ENCODE assay signal across 1 cellular context in genomic region chr16:87131061-87131995, GRCh38.
TF ChIP-seq lines count a peak whose summit lies in the region.

No MANE protein-coding gene starts in this region.

TF ChIP-seq in H1, 55 proteins besides CTCF, POLR2A, EP300 and RAD21 (continued from another document):
- TF ChIP-seq, protein P1, sequence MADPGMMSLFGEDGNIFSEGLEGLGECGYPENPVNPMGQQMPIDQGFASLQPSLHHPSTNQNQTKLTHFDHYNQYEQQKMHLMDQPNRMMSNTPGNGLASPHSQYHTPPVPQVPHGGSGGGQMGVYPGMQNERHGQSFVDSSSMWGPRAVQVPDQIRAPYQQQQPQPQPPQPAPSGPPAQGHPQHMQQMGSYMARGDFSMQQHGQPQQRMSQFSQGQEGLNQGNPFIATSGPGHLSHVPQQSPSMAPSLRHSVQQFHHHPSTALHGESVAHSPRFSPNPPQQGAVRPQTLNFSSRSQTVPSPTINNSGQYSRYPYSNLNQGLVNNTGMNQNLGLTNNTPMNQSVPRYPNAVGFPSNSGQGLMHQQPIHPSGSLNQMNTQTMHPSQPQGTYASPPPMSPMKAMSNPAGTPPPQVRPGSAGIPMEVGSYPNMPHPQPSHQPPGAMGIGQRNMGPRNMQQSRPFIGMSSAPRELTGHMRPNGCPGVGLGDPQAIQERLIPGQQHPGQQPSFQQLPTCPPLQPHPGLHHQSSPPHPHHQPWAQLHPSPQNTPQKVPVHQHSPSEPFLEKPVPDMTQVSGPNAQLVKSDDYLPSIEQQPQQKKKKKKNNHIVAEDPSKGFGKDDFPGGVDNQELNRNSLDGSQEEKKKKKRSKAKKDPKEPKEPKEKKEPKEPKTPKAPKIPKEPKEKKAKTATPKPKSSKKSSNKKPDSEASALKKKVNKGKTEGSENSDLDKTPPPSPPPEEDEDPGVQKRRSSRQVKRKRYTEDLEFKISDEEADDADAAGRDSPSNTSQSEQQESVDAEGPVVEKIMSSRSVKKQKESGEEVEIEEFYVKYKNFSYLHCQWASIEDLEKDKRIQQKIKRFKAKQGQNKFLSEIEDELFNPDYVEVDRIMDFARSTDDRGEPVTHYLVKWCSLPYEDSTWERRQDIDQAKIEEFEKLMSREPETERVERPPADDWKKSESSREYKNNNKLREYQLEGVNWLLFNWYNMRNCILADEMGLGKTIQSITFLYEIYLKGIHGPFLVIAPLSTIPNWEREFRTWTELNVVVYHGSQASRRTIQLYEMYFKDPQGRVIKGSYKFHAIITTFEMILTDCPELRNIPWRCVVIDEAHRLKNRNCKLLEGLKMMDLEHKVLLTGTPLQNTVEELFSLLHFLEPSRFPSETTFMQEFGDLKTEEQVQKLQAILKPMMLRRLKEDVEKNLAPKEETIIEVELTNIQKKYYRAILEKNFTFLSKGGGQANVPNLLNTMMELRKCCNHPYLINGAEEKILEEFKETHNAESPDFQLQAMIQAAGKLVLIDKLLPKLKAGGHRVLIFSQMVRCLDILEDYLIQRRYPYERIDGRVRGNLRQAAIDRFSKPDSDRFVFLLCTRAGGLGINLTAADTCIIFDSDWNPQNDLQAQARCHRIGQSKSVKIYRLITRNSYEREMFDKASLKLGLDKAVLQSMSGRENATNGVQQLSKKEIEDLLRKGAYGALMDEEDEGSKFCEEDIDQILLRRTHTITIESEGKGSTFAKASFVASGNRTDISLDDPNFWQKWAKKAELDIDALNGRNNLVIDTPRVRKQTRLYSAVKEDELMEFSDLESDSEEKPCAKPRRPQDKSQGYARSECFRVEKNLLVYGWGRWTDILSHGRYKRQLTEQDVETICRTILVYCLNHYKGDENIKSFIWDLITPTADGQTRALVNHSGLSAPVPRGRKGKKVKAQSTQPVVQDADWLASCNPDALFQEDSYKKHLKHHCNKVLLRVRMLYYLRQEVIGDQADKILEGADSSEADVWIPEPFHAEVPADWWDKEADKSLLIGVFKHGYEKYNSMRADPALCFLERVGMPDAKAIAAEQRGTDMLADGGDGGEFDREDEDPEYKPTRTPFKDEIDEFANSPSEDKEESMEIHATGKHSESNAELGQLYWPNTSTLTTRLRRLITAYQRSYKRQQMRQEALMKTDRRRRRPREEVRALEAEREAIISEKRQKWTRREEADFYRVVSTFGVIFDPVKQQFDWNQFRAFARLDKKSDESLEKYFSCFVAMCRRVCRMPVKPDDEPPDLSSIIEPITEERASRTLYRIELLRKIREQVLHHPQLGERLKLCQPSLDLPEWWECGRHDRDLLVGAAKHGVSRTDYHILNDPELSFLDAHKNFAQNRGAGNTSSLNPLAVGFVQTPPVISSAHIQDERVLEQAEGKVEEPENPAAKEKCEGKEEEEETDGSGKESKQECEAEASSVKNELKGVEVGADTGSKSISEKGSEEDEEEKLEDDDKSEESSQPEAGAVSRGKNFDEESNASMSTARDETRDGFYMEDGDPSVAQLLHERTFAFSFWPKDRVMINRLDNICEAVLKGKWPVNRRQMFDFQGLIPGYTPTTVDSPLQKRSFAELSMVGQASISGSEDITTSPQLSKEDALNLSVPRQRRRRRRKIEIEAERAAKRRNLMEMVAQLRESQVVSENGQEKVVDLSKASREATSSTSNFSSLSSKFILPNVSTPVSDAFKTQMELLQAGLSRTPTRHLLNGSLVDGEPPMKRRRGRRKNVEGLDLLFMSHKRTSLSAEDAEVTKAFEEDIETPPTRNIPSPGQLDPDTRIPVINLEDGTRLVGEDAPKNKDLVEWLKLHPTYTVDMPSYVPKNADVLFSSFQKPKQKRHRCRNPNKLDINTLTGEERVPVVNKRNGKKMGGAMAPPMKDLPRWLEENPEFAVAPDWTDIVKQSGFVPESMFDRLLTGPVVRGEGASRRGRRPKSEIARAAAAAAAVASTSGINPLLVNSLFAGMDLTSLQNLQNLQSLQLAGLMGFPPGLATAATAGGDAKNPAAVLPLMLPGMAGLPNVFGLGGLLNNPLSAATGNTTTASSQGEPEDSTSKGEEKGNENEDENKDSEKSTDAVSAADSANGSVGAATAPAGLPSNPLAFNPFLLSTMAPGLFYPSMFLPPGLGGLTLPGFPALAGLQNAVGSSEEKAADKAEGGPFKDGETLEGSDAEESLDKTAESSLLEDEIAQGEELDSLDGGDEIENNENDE (IDR thresholded peaks at IDR 0.05; ENCODE audit: insufficient replicate concordance, low read length) = no peak
- TF ChIP-seq SIRT6 (IDR thresholded peaks at IDR 0.05; ENCODE audit: low read length) (no peak), POU5F1 (IDR thresholded peaks at IDR 0.05; ENCODE audit: low read depth, low read length) (no peak), TAF1 (IDR thresholded peaks at IDR 0.05; ENCODE audit: low read depth, low read length) (no peak), RBBP5 (IDR thresholded peaks at IDR 0.05; ENCODE audit: borderline replicate concordance, low read depth, low read length) (no peak), JUND (IDR thresholded peaks at IDR 0.05; ENCODE audit: low read length) (no peak), CBX8 (IDR thresholded peaks at IDR 0.05; ENCODE audit: borderline replicate concordance, low read depth, low read length) (no peak), SRF (IDR thresholded peaks at IDR 0.05; ENCODE audit: low read depth, low read length) (no peak), TEAD4 (IDR thresholded peaks at IDR 0.05; ENCODE audit: low read depth, low read length) (no peak), ZNF274 (IDR thresholded peaks at IDR 0.05; ENCODE audit: borderline replicate concordance, extremely low read depth, low read length) (no peak)
- TF ChIP-seq, protein P2, sequence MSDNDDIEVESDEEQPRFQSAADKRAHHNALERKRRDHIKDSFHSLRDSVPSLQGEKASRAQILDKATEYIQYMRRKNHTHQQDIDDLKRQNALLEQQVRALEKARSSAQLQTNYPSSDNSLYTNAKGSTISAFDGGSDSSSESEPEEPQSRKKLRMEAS (IDR thresholded peaks at IDR 0.05) = no peak
- TF ChIP-seq, protein P3, sequence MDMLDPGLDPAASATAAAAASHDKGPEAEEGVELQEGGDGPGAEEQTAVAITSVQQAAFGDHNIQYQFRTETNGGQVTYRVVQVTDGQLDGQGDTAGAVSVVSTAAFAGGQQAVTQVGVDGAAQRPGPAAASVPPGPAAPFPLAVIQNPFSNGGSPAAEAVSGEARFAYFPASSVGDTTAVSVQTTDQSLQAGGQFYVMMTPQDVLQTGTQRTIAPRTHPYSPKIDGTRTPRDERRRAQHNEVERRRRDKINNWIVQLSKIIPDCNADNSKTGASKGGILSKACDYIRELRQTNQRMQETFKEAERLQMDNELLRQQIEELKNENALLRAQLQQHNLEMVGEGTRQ (IDR thresholded peaks at IDR 0.05; ENCODE audit: low read length) = no peak
